ENCODE assay signal across 8 cellular contexts in the genomic region with DNA sequence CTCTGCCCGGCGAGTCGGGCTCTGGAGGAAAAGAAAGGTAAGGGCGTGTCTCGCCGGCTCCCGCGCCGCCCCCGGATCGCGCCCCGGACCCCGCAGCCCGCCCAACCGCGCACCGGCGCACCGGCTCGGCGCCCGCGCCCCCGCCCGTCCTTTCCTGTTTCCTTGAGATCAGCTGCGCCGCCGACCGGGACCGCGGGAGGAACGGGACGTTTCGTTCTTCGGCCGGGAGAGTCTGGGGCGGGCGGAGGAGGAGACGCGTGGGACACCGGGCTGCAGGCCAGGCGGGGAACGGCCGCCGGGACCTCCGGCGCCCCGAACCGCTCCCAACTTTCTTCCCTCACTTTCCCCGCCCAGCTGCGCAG. TPM values are rescaled to one million over a fixed set of nuclear protein-coding genes. Genes with fewer than 3 reads are reported as not detected.
A peak's percentile ranks its signal among the peaks of the same experiment; 100 is the strongest.
DNase-seq lines count a peak whose midpoint lies in the region; ATAC-seq, FAIRE-seq and TF ChIP-seq lines count a peak whose summit lies in the region.

No MANE protein-coding gene starts in this region.

- H3K4me1 ChIP-seq in astrocyte (ENCODE audit: insufficient read depth, low read length) (peaks cover 25% of the 10 kb centered on the region), smooth muscle cell (ENCODE audit: low read depth) (no peaks in the 10 kb centered on the region)

- H3K4me3 Mint-ChIP-seq in astrocyte (ENCODE audit: unreplicated experiment), result peak overlapping the region; percentile 80
- H3K4me3 Mint-ChIP-seq in T-helper 2 cell treated with Interferon-gamma antibody and Interleukin-4, amounts not matched to agents 5 μg/mL and 100 μg/mL, for 36 hours, result no peak overlapping the region

- ATAC-seq in GM18519 (IDR thresholded peaks at IDR 0.05; ENCODE audit: low FRiP score, unreplicated experiment), result no peak

- peaks cover 4% of the 10 kb centered on the region for H3K4me1 Mint-ChIP-seq in astrocyte (ENCODE audit: low read depth, unreplicated experiment)
- H3K4me1 Mint-ChIP-seq in T-helper 2 cell treated with Interferon-gamma antibody and Interleukin-4, amounts not matched to agents 5 μg/mL and 100 μg/mL, for 36 hours (ENCODE audit: low read depth), result no peaks in the 10 kb centered on the region

- whole genome bisulfite sequencing in smooth muscle cell (ENCODE audit: low lambda C conversion rate), result 5% methylated on average over 24 of the region's 52 CpGs

- TF ChIP-seq CTCF in astrocyte (IDR thresholded peaks at IDR 0.05; ENCODE audit: insufficient read depth, low read depth, low read length) (no peak), smooth muscle cell (IDR thresholded peaks at IDR 0.05; ENCODE audit: borderline replicate concordance, insufficient read depth, poor library complexity, severe bottlenecking) (no peak)

- no peaks in the 10 kb centered on the region for H3K9me3 ChIP-seq in astrocyte (ENCODE audit: insufficient read depth, low read depth, low read length)
- H3K9me3 ChIP-seq in iPS-18c (ENCODE audit: control insufficient read depth, insufficient read depth, low read length), result peaks cover 2% of the 10 kb centered on the region
- no peaks in the 10 kb centered on the region for H3K9me3 ChIP-seq in smooth muscle cell (replicated peaks; ENCODE audit: low read depth)

- H3K36me3 ChIP-seq in H7 (replicated peaks; ENCODE audit: control insufficient read depth, insufficient read depth, low read length) (no peaks in the 10 kb centered on the region), astrocyte (ENCODE audit: insufficient read depth, low read length) (no peaks in the 10 kb centered on the region), smooth muscle cell (ENCODE audit: low read depth) (no peaks in the 10 kb centered on the region)

- H2AFZ ChIP-seq in astrocyte (ENCODE audit: low read depth, low read length) (peak overlapping the region; percentile 88), smooth muscle cell (ENCODE audit: low read depth) (peak overlapping the region; percentile 88)

- H3K36me3 Mint-ChIP-seq in astrocyte (ENCODE audit: low read depth, unreplicated experiment), result peaks cover 3% of the 10 kb centered on the region
- H3K36me3 Mint-ChIP-seq in T-helper 2 cell treated with Interferon-gamma antibody and Interleukin-4, amounts not matched to agents 5 μg/mL and 100 μg/mL, for 36 hours (ENCODE audit: low read depth), result no peaks in the 10 kb centered on the region

- H3K27me3 Mint-ChIP-seq in astrocyte (ENCODE audit: low read depth, unreplicated experiment), result peaks cover 18% of the 10 kb centered on the region
- peaks cover 59% of the 10 kb centered on the region for H3K27me3 Mint-ChIP-seq in T-helper 2 cell treated with Interferon-gamma antibody and Interleukin-4, amounts not matched to agents 5 μg/mL and 100 μg/mL, for 36 hours (ENCODE audit: low read depth)

- H3K27me3 ChIP-seq in H7 (ENCODE audit: control insufficient read depth, insufficient read depth, low read length), result peaks cover 47% of the 10 kb centered on the region
- no peaks in the 10 kb centered on the region for H3K27me3 ChIP-seq in astrocyte (ENCODE audit: insufficient read depth, low read length)
- peaks cover 11% of the 10 kb centered on the region for H3K27me3 ChIP-seq in smooth muscle cell (ENCODE audit: low read depth)

- H3F3A ChIP-seq in smooth muscle cell (ENCODE audit: low read depth), result no peaks in the 10 kb centered on the region

- H3K4me3 ChIP-seq in H7 (ENCODE audit: insufficient read depth, low read depth, low read length), result peak overlapping the region; percentile 74
- H3K4me3 ChIP-seq in astrocyte (ENCODE audit: insufficient read depth, low read depth, low read length), result peak overlapping the region; percentile 69
- H3K4me3 ChIP-seq in iPS-18c (ENCODE audit: insufficient read depth, low read depth, low read length), result peak overlapping the region; percentile 57
- peak overlapping the region; percentile 89 for H3K4me3 ChIP-seq in smooth muscle cell

- H3K4me2 ChIP-seq in astrocyte (ENCODE audit: low read length) (peak overlapping the region; percentile 97), smooth muscle cell (peak overlapping the region; percentile 95)

- H4K20me1 ChIP-seq in astrocyte (ENCODE audit: insufficient read depth, low read length) (peaks cover 35% of the 10 kb centered on the region), smooth muscle cell (ENCODE audit: low read depth) (peaks cover 38% of the 10 kb centered on the region)

- no peak overlapping the region for H3K27ac Mint-ChIP-seq in astrocyte (ENCODE audit: unreplicated experiment)
- H3K27ac Mint-ChIP-seq in T-helper 2 cell treated with Interferon-gamma antibody and Interleukin-4, amounts not matched to agents 5 μg/mL and 100 μg/mL, for 36 hours, result no peak overlapping the region

- no peak for FAIRE-seq in astrocyte (lab: Jason Lieb, UNC)

- DNase-seq in H7, result no peak
- DNase-seq in astrocyte (ENCODE audit: low read depth), result no peak
- no peak for DNase-seq in smooth muscle cell (lab: John Stamatoyannopoulos, UW; ENCODE audit: unreplicated experiment)
- no peak for DNase-seq in activated effector memory CD4-positive, alpha-beta T cell treated with Interleukin-2 at 50 U/mL for 16 hours
- DNase-seq in NCI-H1105 treated with DMSO at 0.1 percent for 48 hours (lab: John Stamatoyannopoulos, UW), result no peak
- no peak for DNase-seq in T-helper 2 cell treated with Interferon-gamma antibody and Interleukin-4, amounts not matched to agents 5 μg/mL and 100 μg/mL, for 36 hours (ENCODE audit: low spot score)

- H3K27ac ChIP-seq in astrocyte (ENCODE audit: low read depth, low read length) (peak overlapping the region; percentile 87), smooth muscle cell (ENCODE audit: low read depth) (peak overlapping the region; percentile 41)

- H3K9ac ChIP-seq in astrocyte (ENCODE audit: low read length), result peak overlapping the region; percentile 93
- peak overlapping the region; percentile 72 for H3K9ac ChIP-seq in smooth muscle cell (ENCODE audit: low read depth)

- H3K79me2 ChIP-seq in astrocyte (ENCODE audit: insufficient read depth, low read length) (peaks cover 62% of the 10 kb centered on the region), smooth muscle cell (ENCODE audit: low read depth) (peaks cover 42% of the 10 kb centered on the region)

- H3K9me3 Mint-ChIP-seq in astrocyte (ENCODE audit: unreplicated experiment), result no peaks in the 10 kb centered on the region
- H3K9me3 Mint-ChIP-seq in T-helper 2 cell treated with Interferon-gamma antibody and Interleukin-4, amounts not matched to agents 5 μg/mL and 100 μg/mL, for 36 hours, result no peaks in the 10 kb centered on the region

RNA-seq across cellular contexts. Expression of a gene that starts 0.5 kb away (rescaled TPM):
- total RNA-seq in H7 (2014; rRNA removed; shearing (Covaris generic)), result 3.1 and 6.3 TPM in 2 replicates
- total RNA-seq in astrocyte (22.0 and 27.3 TPM in 2 replicates), smooth muscle cell (21.6 and 31.1 TPM in 2 replicates)
- 9.0 and 20.5 TPM in 2 replicates for polyA plus RNA-seq in smooth muscle cell
